Comparison of ENCODE assay signal across 32 cellular contexts in the genomic region with DNA sequence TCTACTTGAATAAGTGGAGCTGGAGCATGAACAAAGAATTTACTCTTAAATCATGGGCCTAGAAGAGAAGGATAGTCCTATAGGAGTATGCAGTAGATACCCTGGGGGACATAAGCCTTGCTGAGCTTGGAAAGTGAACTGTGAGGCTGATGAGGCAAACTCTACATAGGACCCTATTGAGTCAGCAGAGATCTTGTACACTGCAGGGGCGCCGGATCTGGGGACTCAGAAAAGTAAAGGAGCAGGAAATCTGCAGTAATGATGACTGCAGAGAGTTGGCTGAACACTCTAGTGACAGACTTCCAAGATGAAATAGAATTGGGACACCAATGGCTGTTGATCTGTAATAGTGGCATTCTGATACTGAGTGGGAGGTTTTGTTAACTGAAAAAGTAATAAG.
"Had no signal": no experiment of that assay in that cellular context is flagged by ENCODE, and none has a peak within 500 bp of the region (broad histone marks: within the 10 kb centered on the region; RNA-seq: fewer than 3 reads in every experiment).

No MANE protein-coding gene starts in this region.

- H3K9me3 ChIP-seq: ascending aorta had no signal

- H3K4me3 ChIP-seq: ascending aorta, cardiac muscle cell had no signal

- DNase-seq: activated CD4-positive, alpha-beta memory T cell treated with anti-CD3 and anti-CD28 coated beads, Interleukin-2, amount 10 ng/mL, durations not matched to agents 7 days and 5 days; activated CD4-positive, alpha-beta T cell treated with anti-CD3 and anti-CD28 coated beads for 1 hour; activated CD4-positive, alpha-beta T cell treated with anti-CD3 and anti-CD28 coated beads for 36 hours; activated CD4-positive, alpha-beta T cell treated with anti-CD3 and anti-CD28 coated beads for 48 hours; activated CD4-positive, alpha-beta T cell treated with anti-CD3 and anti-CD28 coated beads, Interleukin-2, amount 10 ng/mL, durations not matched to agents 7 days and 5 days; activated CD4-positive, alpha-beta T cell treated with anti-CD3 and anti-CD28 coated beads, Interleukin-2, amount 50 U/mL, for 48 hours; activated CD4-positive, CD25-positive, alpha-beta regulatory T cell; activated CD8-positive, alpha-beta memory T cell treated with anti-CD3 and anti-CD28 coated beads for 24 hours; activated CD8-positive, alpha-beta memory T cell treated with anti-CD3 and anti-CD28 coated beads, Interleukin-2, amount 10 ng/mL, durations not matched to agents 7 days and 5 days; activated CD8-positive, alpha-beta memory T cell treated with anti-CD3 and anti-CD28 coated beads, Interleukin-2, amount 50 U/mL, for 48 hours; activated CD8-positive, alpha-beta T cell treated with anti-CD3 and anti-CD28 coated beads, Interleukin-2, amount 10 ng/mL, durations not matched to agents 7 days and 5 days; activated effector memory CD4-positive, alpha-beta T cell treated with Interleukin-2 at 50 U/mL for 16 hours; activated gamma-delta T cell; activated naive CD4-positive, alpha-beta T cell treated with anti-CD3 and anti-CD28 coated beads, Interleukin-2, amount 10 ng/mL, durations not matched to agents 7 days and 5 days; activated naive CD4-positive, alpha-beta T cell treated with Interleukin-2 at 50 U/mL for 16 hours; activated naive CD8-positive, alpha-beta T cell treated with anti-CD3 and anti-CD28 coated beads, Interleukin-2, amount 10 ng/mL, durations not matched to agents 7 days and 5 days; activated naive CD8-positive, alpha-beta T cell treated with anti-CD3 and anti-CD28 coated beads, Interleukin-2, amount 50 U/mL, for 24 hours; activated T-cell treated with anti-CD3 and anti-CD28 coated beads, Interleukin-2, amount 50 U/mL, for 24 hours; activated T-cell treated with anti-CD3 and anti-CD28 coated beads, Interleukin-2, amount 50 U/mL, for 48 hours; caudate nucleus; cerebellar nuclear complex; T-cell; T-helper 17 cell had no signal

- H3K4me1 ChIP-seq: ascending aorta had no signal

- H3K27ac ChIP-seq: ascending aorta, cardiac muscle cell, VCaP had no signal

- H3K27me3 Mint-ChIP-seq: activated CD4-positive, alpha-beta memory T cell treated with anti-CD3 and anti-CD28 coated beads, Interleukin-2, amount 10 ng/mL, durations not matched to agents 7 days and 5 days; activated CD4-positive, alpha-beta T cell treated with anti-CD3 and anti-CD28 coated beads for 36 hours; activated CD4-positive, alpha-beta T cell treated with anti-CD3 and anti-CD28 coated beads, Interleukin-2, amount 10 ng/mL, durations not matched to agents 7 days and 5 days; activated CD8-positive, alpha-beta memory T cell treated with anti-CD3 and anti-CD28 coated beads, Interleukin-2, amount 10 ng/mL, durations not matched to agents 7 days and 5 days; activated naive CD4-positive, alpha-beta T cell treated with anti-CD3 and anti-CD28 coated beads, Interleukin-2, amount 10 ng/mL, durations not matched to agents 7 days and 5 days; activated naive CD4-positive, alpha-beta T cell treated with anti-CD3 and anti-CD28 coated beads, Interleukin-2, amount 50 U/mL, for 24 hours; activated naive CD8-positive, alpha-beta T cell treated with anti-CD3 and anti-CD28 coated beads, Interleukin-2, amount 10 ng/mL, durations not matched to agents 7 days and 5 days; activated naive CD8-positive, alpha-beta T cell treated with anti-CD3 and anti-CD28 coated beads, Interleukin-2, amount 50 U/mL, for 24 hours; activated T-cell treated with anti-CD3 and anti-CD28 coated beads, Interleukin-2, amount 50 U/mL, for 24 hours; brain; central memory CD8-positive, alpha-beta T cell; T-cell; T-helper 17 cell had no signal

- ATAC-seq: activated CD4-positive, alpha-beta T cell treated with anti-CD3 and anti-CD28 coated beads for 36 hours; activated CD4-positive, CD25-positive, alpha-beta regulatory T cell treated with anti-CD3 and anti-CD28 coated beads, Interleukin-2, amount 50 U/mL, for 24 hours; activated CD8-positive, alpha-beta memory T cell treated with anti-CD3 and anti-CD28 coated beads, Interleukin-2, amount 10 ng/mL, durations not matched to agents 7 days and 5 days; activated CD8-positive, alpha-beta T cell treated with anti-CD3 and anti-CD28 coated beads, Interleukin-2, amount 10 ng/mL, durations not matched to agents 7 days and 5 days; activated naive CD8-positive, alpha-beta T cell treated with anti-CD3 and anti-CD28 coated beads, Interleukin-2, amount 50 U/mL, for 24 hours; T-cell; T-helper 17 cell had no signal

- H3K27ac Mint-ChIP-seq: activated CD4-positive, alpha-beta memory T cell treated with anti-CD3 and anti-CD28 coated beads, Interleukin-2, amount 10 ng/mL, durations not matched to agents 7 days and 5 days; activated CD4-positive, alpha-beta T cell treated with anti-CD3 and anti-CD28 coated beads for 36 hours; activated CD4-positive, alpha-beta T cell treated with anti-CD3 and anti-CD28 coated beads, Interleukin-2, amount 10 ng/mL, durations not matched to agents 7 days and 5 days; activated CD8-positive, alpha-beta memory T cell treated with anti-CD3 and anti-CD28 coated beads, Interleukin-2, amount 10 ng/mL, durations not matched to agents 7 days and 5 days; activated CD8-positive, alpha-beta T cell treated with anti-CD3 and anti-CD28 coated beads, Interleukin-2, amount 10 ng/mL, durations not matched to agents 7 days and 5 days; activated naive CD4-positive, alpha-beta T cell treated with anti-CD3 and anti-CD28 coated beads, Interleukin-2, amount 10 ng/mL, durations not matched to agents 7 days and 5 days; activated naive CD4-positive, alpha-beta T cell treated with anti-CD3 and anti-CD28 coated beads, Interleukin-2, amount 50 U/mL, for 24 hours; activated naive CD8-positive, alpha-beta T cell; activated naive CD8-positive, alpha-beta T cell treated with anti-CD3 and anti-CD28 coated beads, Interleukin-2, amount 10 ng/mL, durations not matched to agents 7 days and 5 days; activated naive CD8-positive, alpha-beta T cell treated with anti-CD3 and anti-CD28 coated beads, Interleukin-2, amount 50 U/mL, for 24 hours; activated T-cell treated with anti-CD3 and anti-CD28 coated beads, Interleukin-2, amount 50 U/mL, for 24 hours; activated T-helper 2 cell treated with anti-CD3 and anti-CD28 coated beads, Interferon-gamma antibody, Interleukin-2, Interleukin-4, amounts not matched to agents 10 μg/mL and 5 μg/mL and 100 μg/mL, durations not matched to agents 14 hours and 24 hours and 36 hours; T-cell; T-helper 17 cell had no signal

- H3K36me3 ChIP-seq: ascending aorta, cardiac muscle cell had no signal

- H3K4me3 Mint-ChIP-seq: activated CD4-positive, alpha-beta memory T cell treated with anti-CD3 and anti-CD28 coated beads, Interleukin-2, amount 10 ng/mL, durations not matched to agents 7 days and 5 days; activated CD4-positive, alpha-beta T cell treated with anti-CD3 and anti-CD28 coated beads for 36 hours; activated CD4-positive, alpha-beta T cell treated with anti-CD3 and anti-CD28 coated beads, Interleukin-2, amount 10 ng/mL, durations not matched to agents 7 days and 5 days; activated CD8-positive, alpha-beta memory T cell treated with anti-CD3 and anti-CD28 coated beads, Interleukin-2, amount 10 ng/mL, durations not matched to agents 7 days and 5 days; activated CD8-positive, alpha-beta T cell treated with anti-CD3 and anti-CD28 coated beads, Interleukin-2, amount 10 ng/mL, durations not matched to agents 7 days and 5 days; activated naive CD4-positive, alpha-beta T cell treated with anti-CD3 and anti-CD28 coated beads, Interleukin-2, amount 10 ng/mL, durations not matched to agents 7 days and 5 days; activated naive CD4-positive, alpha-beta T cell treated with anti-CD3 and anti-CD28 coated beads, Interleukin-2, amount 50 U/mL, for 24 hours; activated naive CD8-positive, alpha-beta T cell; activated naive CD8-positive, alpha-beta T cell treated with anti-CD3 and anti-CD28 coated beads, Interleukin-2, amount 10 ng/mL, durations not matched to agents 7 days and 5 days; activated naive CD8-positive, alpha-beta T cell treated with anti-CD3 and anti-CD28 coated beads, Interleukin-2, amount 50 U/mL, for 24 hours; activated T-cell treated with anti-CD3 and anti-CD28 coated beads, Interleukin-2, amount 50 U/mL, for 24 hours; brain; central memory CD8-positive, alpha-beta T cell; T-cell; T-helper 17 cell had no signal

- H3K36me3 Mint-ChIP-seq: activated CD8-positive, alpha-beta memory T cell treated with anti-CD3 and anti-CD28 coated beads, Interleukin-2, amount 10 ng/mL, durations not matched to agents 7 days and 5 days; activated naive CD4-positive, alpha-beta T cell treated with anti-CD3 and anti-CD28 coated beads, Interleukin-2, amount 10 ng/mL, durations not matched to agents 7 days and 5 days; activated naive CD4-positive, alpha-beta T cell treated with anti-CD3 and anti-CD28 coated beads, Interleukin-2, amount 50 U/mL, for 24 hours; activated naive CD8-positive, alpha-beta T cell; activated naive CD8-positive, alpha-beta T cell treated with anti-CD3 and anti-CD28 coated beads, Interleukin-2, amount 10 ng/mL, durations not matched to agents 7 days and 5 days; T-cell had no signal

- H3K4me1 Mint-ChIP-seq: activated CD4-positive, alpha-beta memory T cell treated with anti-CD3 and anti-CD28 coated beads, Interleukin-2, amount 10 ng/mL, durations not matched to agents 7 days and 5 days; activated CD4-positive, alpha-beta T cell treated with anti-CD3 and anti-CD28 coated beads for 36 hours; activated CD4-positive, alpha-beta T cell treated with anti-CD3 and anti-CD28 coated beads, Interleukin-2, amount 10 ng/mL, durations not matched to agents 7 days and 5 days; activated CD8-positive, alpha-beta memory T cell treated with anti-CD3 and anti-CD28 coated beads, Interleukin-2, amount 10 ng/mL, durations not matched to agents 7 days and 5 days; activated naive CD4-positive, alpha-beta T cell treated with anti-CD3 and anti-CD28 coated beads, Interleukin-2, amount 10 ng/mL, durations not matched to agents 7 days and 5 days; activated naive CD4-positive, alpha-beta T cell treated with anti-CD3 and anti-CD28 coated beads, Interleukin-2, amount 50 U/mL, for 24 hours; activated naive CD8-positive, alpha-beta T cell treated with anti-CD3 and anti-CD28 coated beads, Interleukin-2, amount 10 ng/mL, durations not matched to agents 7 days and 5 days; activated naive CD8-positive, alpha-beta T cell treated with anti-CD3 and anti-CD28 coated beads, Interleukin-2, amount 50 U/mL, for 24 hours; brain; central memory CD8-positive, alpha-beta T cell; T-cell; T-helper 17 cell had no signal

- H3K27me3 ChIP-seq: ascending aorta, cardiac muscle cell had no signal

- H3K9me3 Mint-ChIP-seq: activated CD4-positive, alpha-beta memory T cell treated with anti-CD3 and anti-CD28 coated beads, Interleukin-2, amount 10 ng/mL, durations not matched to agents 7 days and 5 days; activated CD4-positive, alpha-beta T cell treated with anti-CD3 and anti-CD28 coated beads, Interleukin-2, amount 10 ng/mL, durations not matched to agents 7 days and 5 days; activated naive CD4-positive, alpha-beta T cell treated with anti-CD3 and anti-CD28 coated beads, Interleukin-2, amount 10 ng/mL, durations not matched to agents 7 days and 5 days; activated T-cell treated with anti-CD3 and anti-CD28 coated beads, Interleukin-2, amount 50 U/mL, for 24 hours; activated T-helper 2 cell treated with anti-CD3 and anti-CD28 coated beads, Interferon-gamma antibody, Interleukin-2, Interleukin-4, amounts not matched to agents 10 μg/mL and 5 μg/mL and 100 μg/mL, durations not matched to agents 14 hours and 24 hours and 36 hours had no signal
